Comparison of ENCODE assay signal across 9 cellular contexts in the genomic region with DNA sequence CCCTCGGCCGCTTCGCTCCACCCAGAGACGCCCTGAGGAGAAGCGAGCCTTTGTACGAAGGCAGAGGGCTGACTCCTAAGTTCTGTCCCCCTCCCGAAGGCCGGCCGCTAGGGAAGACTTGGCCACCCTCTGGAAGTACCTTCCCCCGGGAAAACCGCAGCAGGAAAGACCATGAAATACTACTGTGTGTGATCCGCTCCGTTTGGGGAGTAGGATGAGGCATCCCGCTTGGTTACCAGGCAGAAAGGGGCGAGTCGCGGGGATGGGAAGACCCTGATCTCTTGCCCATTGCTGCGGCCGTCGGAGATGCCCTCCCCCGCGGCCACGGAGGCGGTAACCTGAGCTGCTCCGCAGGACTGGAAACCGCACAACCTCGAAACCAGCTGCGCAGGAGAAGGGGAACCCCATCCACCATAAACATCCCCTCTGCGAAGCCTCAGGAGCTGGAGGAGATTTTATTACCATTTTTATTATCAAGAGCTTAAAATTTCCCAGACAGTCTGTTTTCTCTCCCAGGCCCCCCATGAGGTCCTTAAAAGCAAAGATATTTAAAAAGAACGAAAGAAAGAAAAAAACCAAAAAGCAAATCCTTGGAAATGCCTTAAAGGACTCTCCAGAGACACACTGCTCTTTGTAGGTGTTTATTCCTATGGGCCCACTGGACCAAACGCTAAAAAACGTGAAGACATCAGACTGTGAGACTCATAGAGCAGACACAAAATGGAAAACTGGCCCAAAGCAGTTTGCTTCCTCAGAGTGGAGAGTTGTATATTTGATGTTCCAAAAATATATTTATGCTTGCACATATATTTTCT. TPM values are rescaled to one million over a fixed set of nuclear protein-coding genes. Genes with fewer than 3 reads are reported as not detected.
A peak's percentile ranks its signal among the peaks of the same experiment; 100 is the strongest.
DNase-seq lines count a peak whose midpoint lies in the region; ATAC-seq and TF ChIP-seq lines count a peak whose summit lies in the region.
"Had no signal": no experiment of that assay in that cellular context is flagged by ENCODE, and none has a peak within 500 bp of the region (broad histone marks: within the 10 kb centered on the region; RNA-seq: fewer than 3 reads in every experiment).

No MANE protein-coding gene starts in this region.

- H3K36me3 ChIP-seq in gastroesophageal sphincter = no peaks in the 10 kb centered on the region
- H3K36me3 ChIP-seq in parathyroid adenoma (ENCODE audit: control insufficient read depth, insufficient read depth, low read length) = no peaks in the 10 kb centered on the region

- WGBS in gastroesophageal sphincter (ENCODE audit: low coverage in 1 of 2), 2 donors = 16 to 29% methylated on average over 6 to 8 of the region's 32 CpGs

- peaks cover 2% of the 10 kb centered on the region for H3K79me2 ChIP-seq in parathyroid adenoma

- H3K4me2 ChIP-seq in parathyroid adenoma (ENCODE audit: low read length) = peak overlapping the region; percentile 91

- H3K9me3 ChIP-seq in gastroesophageal sphincter (no peaks in the 10 kb centered on the region), parathyroid adenoma (ENCODE audit: control insufficient read depth, low read length) (no peaks in the 10 kb centered on the region)

- ATAC-seq in gastroesophageal sphincter (peak; percentile 52), HG03025 (IDR thresholded peaks at IDR 0.05; ENCODE audit: low FRiP score, unreplicated experiment) (no peak)

- H3K4me3 ChIP-seq in gastroesophageal sphincter (peak overlapping the region; percentile 55 to 81), parathyroid adenoma (ENCODE audit: low read depth, low read length) (peak overlapping the region; percentile 65)

- TF ChIP-seq POLR2A in gastroesophageal sphincter (IDR thresholded peaks at IDR 0.05) = no peak

- no peaks in the 10 kb centered on the region for H3K27me3 ChIP-seq in gastroesophageal sphincter
- H3K27me3 ChIP-seq in parathyroid adenoma (ENCODE audit: control insufficient read depth, insufficient read depth, low read length) = no peaks in the 10 kb centered on the region

- TF ChIP-seq EP300 in gastroesophageal sphincter (IDR thresholded peaks at IDR 0.05) = no peak

- TF ChIP-seq CTCF in GM10266 (IDR thresholded peaks at IDR 0.05; ENCODE audit: control insufficient read depth, insufficient read depth, low read depth, missing control alignments) (no peak), gastroesophageal sphincter (IDR thresholded peaks at IDR 0.05) (peak in 2 of 4 experiments; percentile 13 to 21), parathyroid adenoma (IDR thresholded peaks at IDR 0.05) (no peak)

- H3K4me1 ChIP-seq in gastroesophageal sphincter = peaks cover 0 to 48% (median 13%) of the 10 kb centered on the region in 3 donors
- peaks cover 23% of the 10 kb centered on the region for H3K4me1 ChIP-seq in parathyroid adenoma

- DNase-seq in GM10266 (ENCODE audit: extremely low spot score) (peak; percentile 12), T-helper 9 cell (peak; percentile 2), AML-193 (lab: John Stamatoyannopoulos, UW) (no peak), SW480 (ENCODE audit: low spot score) (no peak)
- no peak for DNase-seq in activated CD4-positive, CD25-positive, alpha-beta regulatory T cell (lab: John Stamatoyannopoulos, UW)

- peak overlapping the region; percentile 91 for H2AFZ ChIP-seq in parathyroid adenoma

- no peak overlapping the region for H3K9ac ChIP-seq in parathyroid adenoma

- peak overlapping the region; percentile 93 to 94 (median 94) for H3K27ac ChIP-seq in gastroesophageal sphincter
- H3K27ac ChIP-seq in parathyroid adenoma = peak overlapping the region; percentile 55
- H3K27ac ChIP-seq: HL-60 had no signal

RNA-seq across cellular contexts. Expression of a gene that starts 1.0 kb away (rescaled TPM):
- total RNA-seq in gastroesophageal sphincter = 10 to 100 TPM; 35.0 to 71.9 (median 63.3) TPM

Comparison
In these comparisons a context has a peak if more than half of its experiments do, and no peak if none do; other contexts are left out.
1. DNase-seq: peak in GM10266 (single experiment) and T-helper 9 cell (single experiment); none in activated CD4-positive, CD25-positive, alpha-beta regulatory T cell (0 of 4), AML-193 (0 of 2) and SW480 (single experiment).